In the genomic region with DNA sequence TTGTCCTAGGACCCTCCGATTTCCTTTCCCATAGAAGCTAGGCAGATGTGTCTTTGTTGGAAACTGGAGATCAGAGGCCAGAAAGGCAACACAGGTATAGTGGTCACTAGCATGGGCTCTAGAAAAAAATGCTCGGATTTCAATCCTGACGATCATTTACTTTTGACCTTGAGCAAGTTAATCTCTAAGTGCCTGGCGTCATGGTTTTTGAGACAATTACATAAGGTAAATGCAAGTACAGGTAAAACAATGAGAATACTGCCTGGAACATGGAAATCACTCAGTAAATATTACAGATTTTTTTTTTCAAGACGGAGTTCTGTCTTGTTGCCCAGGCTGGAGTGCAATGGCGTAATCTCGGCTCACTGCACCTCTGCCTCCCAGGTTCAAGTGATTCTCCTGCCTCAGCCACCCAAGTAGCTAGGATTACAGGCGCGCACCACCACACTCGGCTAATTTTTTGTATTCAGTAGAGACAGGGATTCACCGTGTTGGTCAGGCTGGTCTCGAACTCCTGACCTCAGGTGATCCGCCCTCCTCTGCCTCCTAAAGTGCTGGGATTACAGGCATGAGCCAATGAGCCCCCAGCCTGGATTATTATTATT, we compare ENCODE assay signal across 10 cellular contexts. TPM values are rescaled to one million over a fixed set of nuclear protein-coding genes. Genes with fewer than 3 reads are reported as not detected.
DNase-seq lines count a peak whose midpoint lies in the region; ATAC-seq and TF ChIP-seq lines count a peak whose summit lies in the region.
"Had no signal": no experiment of that assay in that cellular context is flagged by ENCODE, and none has a peak within 500 bp of the region (broad histone marks: within the 10 kb centered on the region; RNA-seq: fewer than 3 reads in every experiment).

No MANE protein-coding gene starts in this region.

- H3K36me3 ChIP-seq in SK-N-SH (replicated peaks in 1 of 2; ENCODE audit: control insufficient read depth in 1 of 2, insufficient read depth in 2 of 2, low read length in 1 of 2): no peaks in the 10 kb centered on the region
- H3K36me3 ChIP-seq in skeletal muscle tissue (ENCODE audit: control insufficient read depth in 3 of 3, insufficient read depth in 3 of 3, low read length in 3 of 3): no peaks in the 10 kb centered on the region

- peaks cover 42% of the 10 kb centered on the region for H3K4me1 Mint-ChIP-seq in WTC11
- H3K4me1 Mint-ChIP-seq in immature natural killer cell: peaks cover 15 to 30% of the 10 kb centered on the region in 2 donors

- H3K4me3 Mint-ChIP-seq in WTC11 (peak overlapping the region; percentile 74), immature natural killer cell (peak overlapping the region; percentile 71 to 89 (median 85))

- H3K4me3 ChIP-seq in SK-N-SH (ENCODE audit: low read depth in 2 of 2, low read length in 1 of 2) (no peak overlapping the region; a peak in 1 of 4 replicates), skeletal muscle tissue (ENCODE audit: low read length in 3 of 3) (no peak overlapping the region)

- TF ChIP-seq EP300 in SK-N-SH (IDR thresholded peaks at IDR 0.05; ENCODE audit: borderline replicate concordance in 1 of 2, low read depth in 1 of 2, low read length in 1 of 2): no peak

- H3K9me3 Mint-ChIP-seq in WTC11 (peaks cover 3% of the 10 kb centered on the region; the same call in 1 of the 2 replicates), immature natural killer cell (no peaks in the 10 kb centered on the region)

- H3K27me3 ChIP-seq in SK-N-SH (ENCODE audit: insufficient read depth) (no peaks in the 10 kb centered on the region), skeletal muscle tissue (ENCODE audit: control insufficient read depth in 3 of 3, insufficient read depth in 3 of 3, low read length in 3 of 3) (no peaks in the 10 kb centered on the region)

- H3K4me2 ChIP-seq in SK-N-SH: peak overlapping the region; percentile 79

- no peak for TF ChIP-seq CTCF in SK-N-SH (IDR thresholded peaks at IDR 0.05)
- TF ChIP-seq CTCF in WTC11 (IDR thresholded peaks at IDR 0.05): no peak

- H3K27me3 Mint-ChIP-seq in WTC11 (ENCODE audit: low read depth) (no peaks in the 10 kb centered on the region; the same call in 1 of the 2 replicates), immature natural killer cell (ENCODE audit: low read depth in 3 of 3) (peaks cover 9 to 17% (median 14%) of the 10 kb centered on the region in 3 donors)

- CTCF ChIA-PET in SK-N-SH (lab: Yijun Ruan, JAX) (interaction anchor here (0.6 to 1.1 kb wide), 3 partner anchors 101 to 352 kb away, joined by 3 read pairs; no protein-coding TSS in a partner anchor), WTC11 (lab: Charles Lee) (interaction anchor here (0.8 to 2.1 kb wide), 5 partner anchors 11 to 240 kb away, joined by 3 to 8 read pairs (median 4); no protein-coding TSS in a partner anchor)

- H3K36me3 Mint-ChIP-seq in WTC11 (peaks cover 5% of the 10 kb centered on the region; the same call in 1 of the 2 replicates), immature natural killer cell (no peaks in the 10 kb centered on the region)

- DNase-seq in SK-N-SH (no peak), WTC11 (ENCODE audit: low spot score) (no peak), immature natural killer cell (no peak), H4 (ENCODE audit: low spot score) (no peak)
- DNase-seq: activated CD4-positive, CD25-positive, alpha-beta regulatory T cell treated with anti-CD3 and anti-CD28 coated beads, Interleukin-2, amount 50 U/mL, for 72 hours; MM.1S had no signal

- H3K27ac Mint-ChIP-seq in WTC11 (peak overlapping the region; percentile 93), immature natural killer cell (peak overlapping the region in 3 of 6 donors; percentile 18 to 83 (median 23))

- H3K9ac ChIP-seq in SK-N-SH: no peak overlapping the region
- H3K9ac ChIP-seq in skeletal muscle tissue (ENCODE audit: low read depth in 1 of 3, low read length in 3 of 3): peak overlapping the region in 1 of 3 donors; percentile 86

- no peak for TF ChIP-seq RAD21 in SK-N-SH (IDR thresholded peaks at IDR 0.05; ENCODE audit: low read length)

- H3K9me3 ChIP-seq in SK-N-SH (no peaks in the 10 kb centered on the region), skeletal muscle tissue (ENCODE audit: control insufficient read depth in 3 of 3, low read length in 3 of 3) (no peaks in the 10 kb centered on the region)

- H3K27ac ChIP-seq in SK-N-SH (ENCODE audit: low read depth in 2 of 2, low read length in 1 of 2) (no peak overlapping the region), skeletal muscle tissue (ENCODE audit: low read depth, low read length) (peak overlapping the region; percentile 59)

- H3K4me1 ChIP-seq in SK-N-SH (ENCODE audit: control insufficient read depth in 1 of 2, insufficient read depth in 2 of 2, low read depth in 1 of 2, low read length in 1 of 2) (peaks cover 5 to 10% of the 10 kb centered on the region in 2 experiments; a peak in 3 of 4 replicates), skeletal muscle tissue (ENCODE audit: control insufficient read depth in 3 of 3, insufficient read depth in 3 of 3, low read length in 3 of 3) (peaks cover 3 to 11% (median 5%) of the 10 kb centered on the region in 3 donors)

- peaks cover 20% of the 10 kb centered on the region for H4K20me1 ChIP-seq in SK-N-SH (ENCODE audit: insufficient read depth)

- 96% methylated on average over 13 of the region's 13 CpGs for WGBS in SK-N-SH (ENCODE audit: low lambda C conversion rate)

- H3K79me2 ChIP-seq in SK-N-SH (ENCODE audit: insufficient read depth): peaks cover 37% of the 10 kb centered on the region

- peaks cover 18% of the 10 kb centered on the region for H3F3A ChIP-seq in SK-N-SH (replicated peaks; ENCODE audit: insufficient read depth)

- H3K9me2 ChIP-seq in SK-N-SH: no peaks in the 10 kb centered on the region

- ATAC-seq in SK-N-SH treated with all-trans-retinoic acid at 6 μM for 48 hours: no peak
- no peak for ATAC-seq in WTC11
- no peak for ATAC-seq in HG03135 (IDR thresholded peaks at IDR 0.05; ENCODE audit: unreplicated experiment)
- ATAC-seq in GM21723 (IDR thresholded peaks at IDR 0.05; ENCODE audit: unreplicated experiment): no peak

- POLR2A ChIA-PET in SK-N-SH (lab: Yijun Ruan, JAX): interaction anchor here (0.8 to 2.1 kb wide), 3 partner anchors 7 to 194 kb away, joined by 3 to 11 read pairs (median 5); partner anchors contain the start of gene ZNF143
- POLR2A ChIA-PET in WTC11 (lab: Charles Lee): interaction anchor here (0.8 to 2.7 kb wide), 8 partner anchors 47 to 307 kb away, joined by 3 to 22 read pairs (median 9); partner anchors contain the start of genes TMEM41B and ZNF143

- H2AFZ ChIP-seq in SK-N-SH (ENCODE audit: low read depth): no peak overlapping the region

TF ChIP-seq in SK-N-SH, 30 proteins besides CTCF, POLR2A, EP300 and RAD21 (continues in another document):
- TF ChIP-seq, protein P1, sequence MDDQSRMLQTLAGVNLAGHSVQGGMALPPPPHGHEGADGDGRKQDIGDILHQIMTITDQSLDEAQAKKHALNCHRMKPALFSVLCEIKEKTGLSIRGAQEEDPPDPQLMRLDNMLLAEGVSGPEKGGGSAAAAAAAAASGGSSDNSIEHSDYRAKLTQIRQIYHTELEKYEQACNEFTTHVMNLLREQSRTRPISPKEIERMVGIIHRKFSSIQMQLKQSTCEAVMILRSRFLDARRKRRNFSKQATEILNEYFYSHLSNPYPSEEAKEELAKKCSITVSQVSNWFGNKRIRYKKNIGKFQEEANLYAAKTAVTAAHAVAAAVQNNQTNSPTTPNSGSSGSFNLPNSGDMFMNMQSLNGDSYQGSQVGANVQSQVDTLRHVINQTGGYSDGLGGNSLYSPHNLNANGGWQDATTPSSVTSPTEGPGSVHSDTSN (IDR thresholded peaks at IDR 0.05): no peak
- TF ChIP-seq MEF2A (IDR thresholded peaks at IDR 0.05; ENCODE audit: borderline replicate concordance, low read depth): no peak
- TF ChIP-seq GABPA (IDR thresholded peaks at IDR 0.05; ENCODE audit: low read depth): no peak

TF ChIP-seq in SK-N-SH treated with all-trans-retinoic acid at 6 μM for 48 hours, 23 proteins besides CTCF, POLR2A, EP300 and RAD21 (continues in another document):
- TF ChIP-seq TOX (CRISPR knock-in tag; IDR thresholded peaks at IDR 0.05; ENCODE audit: borderline replicate concordance) (no peak), ZFP30 (CRISPR knock-in tag; IDR thresholded peaks at IDR 0.05) (no peak)

TF ChIP-seq in WTC11, 78 proteins besides CTCF, POLR2A, EP300 and RAD21 (continues in another document):
- no peak for TF ChIP-seq ZNF281 (CRISPR knock-in tag; IDR thresholded peaks at IDR 0.05)

RNA-seq across cellular contexts. Expression of gene DENND5A, which starts 1.1 kb away (rescaled TPM):
- polyA plus RNA-seq in SK-N-SH (2012; rRNA removed): 110 and 124 TPM in 2 replicates
- 64.2 and 87.4 TPM in 2 replicates for polyA plus RNA-seq in SK-N-SH (2012; cell fraction: cytosol; rRNA removed)
- polyA plus RNA-seq in SK-N-SH (2012; cell fraction: nucleus; rRNA removed): 126 and 164 TPM in 2 replicates
- 65.9 to 69.3 TPM (median 69.1 TPM) in 3 replicates for total RNA-seq in WTC11 (2021)
- 1 to 10 TPM; 3.0 to 6.3 (median 5.1) TPM for polyA plus RNA-seq in immature natural killer cell
- 118 TPM for total RNA-seq in skeletal muscle tissue
- total RNA-seq in H4 (2014; rRNA removed; shearing (Covaris generic)): 51.2 and 56.4 TPM in 2 replicates

RNA-seq across cellular contexts. Expression of gene TMEM41B, which starts 48.2 kb away (rescaled TPM):
- polyA plus RNA-seq in SK-N-SH (2012; rRNA removed): 19.8 and 23.5 TPM in 2 replicates
- polyA plus RNA-seq in SK-N-SH (2012; cell fraction: cytosol; rRNA removed): 16.6 and 18.1 TPM in 2 replicates
- 52.0 and 55.3 TPM in 2 replicates for polyA plus RNA-seq in SK-N-SH (2012; cell fraction: nucleus; rRNA removed)
- 45.8 to 46.5 TPM (median 46.1 TPM) in 3 replicates for total RNA-seq in WTC11 (2021)
- 10 to 100 TPM in 1 of 3 donors, 1 to 10 TPM in 2; 5.4 to 10.6 (median 9.1) TPM for polyA plus RNA-seq in immature natural killer cell
- 23.0 TPM for total RNA-seq in skeletal muscle tissue
- 54.7 and 68.1 TPM in 2 replicates for total RNA-seq in H4 (2014; rRNA removed; shearing (Covaris generic))
